In the genomic region with DNA sequence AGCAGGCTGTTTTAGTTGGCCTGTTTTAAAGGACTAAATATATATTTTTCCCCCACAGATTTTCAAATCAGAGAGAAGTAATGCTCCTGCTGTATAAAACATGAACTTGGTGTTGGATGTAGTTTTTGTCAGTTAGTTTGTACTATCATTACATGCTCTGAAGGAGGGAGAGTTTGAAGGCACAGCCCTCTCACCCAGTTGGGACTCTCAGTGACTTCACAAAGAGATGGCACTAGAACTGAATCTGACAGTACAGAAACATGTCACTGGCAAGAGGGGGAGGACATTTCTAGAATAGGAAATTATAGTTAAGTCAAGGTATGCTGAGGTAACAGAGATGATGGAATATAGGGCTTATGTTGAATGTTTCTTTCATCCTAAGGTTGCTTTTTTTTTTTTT, we compare ENCODE assay signal across 26 cellular contexts. TPM values are rescaled to one million over a fixed set of nuclear protein-coding genes. Genes with fewer than 3 reads are reported as not detected.
"Had no signal": no experiment of that assay in that cellular context is flagged by ENCODE, and none has a peak within 500 bp of the region (broad histone marks: within the 10 kb centered on the region; RNA-seq: fewer than 3 reads in every experiment).

No MANE protein-coding gene starts in this region.

- H3K9me3 Mint-ChIP-seq: memory B cell; nephron; stimulated activated effector memory CD8-positive, alpha-beta T cell treated with anti-CD3 and anti-CD28 coated beads, Interleukin-12 subunit alpha, Interleukin-12 subunit beta, amount 100 ng/mL, for 72 hours; type B pancreatic cell had no signal

- FAIRE-seq: kidney had no signal

- H3K4me1 ChIP-seq: prostate gland, sigmoid colon, testis, tibial artery had no signal

- H3K4me1 Mint-ChIP-seq: stimulated activated effector memory CD8-positive, alpha-beta T cell treated with anti-CD3 and anti-CD28 coated beads, Interleukin-12 subunit alpha, Interleukin-12 subunit beta, amount 100 ng/mL, for 72 hours had no signal

- H3K27ac ChIP-seq: epithelial cell of prostate, gastrocnemius medialis, prostate gland, sigmoid colon, testis, tibial artery had no signal

- H3K4me3 Mint-ChIP-seq: memory B cell; nephron; stimulated activated effector memory CD8-positive, alpha-beta T cell treated with anti-CD3 and anti-CD28 coated beads, Interleukin-12 subunit alpha, Interleukin-12 subunit beta, amount 100 ng/mL, for 72 hours; type B pancreatic cell had no signal

- H3K4me3 ChIP-seq: dorsolateral prefrontal cortex, gastrocnemius medialis, lung, prostate gland, sigmoid colon, testis, tibial artery had no signal

- H3K27me3 ChIP-seq: dorsolateral prefrontal cortex, gastrocnemius medialis, sigmoid colon, testis, tibial artery had no signal

- H3K27me3 Mint-ChIP-seq: memory B cell, type B pancreatic cell had no signal

- H3K36me3 ChIP-seq: prostate gland had no signal

- ATAC-seq: esophagus mucosa; gastrocnemius medialis; left lobe of liver; right cardiac atrium; stimulated activated effector memory CD8-positive, alpha-beta T cell treated with anti-CD3 and anti-CD28 coated beads, Interleukin-12 subunit alpha, Interleukin-12 subunit beta, amount 100 ng/mL, for 72 hours; stimulated activated naive CD8-positive, alpha-beta T cell treated with anti-CD3 and anti-CD28 coated beads, Interleukin-15, Interleukin-2, amounts not matched to agents 100 U/mL and 50 U/mL, for 24 hours had no signal

- H3K27ac Mint-ChIP-seq: memory B cell, nephron, type B pancreatic cell had no signal

- H3K9me3 ChIP-seq: gastrocnemius medialis, prostate gland, sigmoid colon, testis, tibial artery had no signal

- DNase-seq: dorsolateral prefrontal cortex; effector CD4-positive, alpha-beta T cell; foreskin fibroblast; gastrocnemius medialis; kidney; right cardiac atrium; sigmoid colon; stimulated activated CD4-positive, alpha-beta T cell treated with anti-CD3 and anti-CD28 coated beads, Interleukin-2, amount 100 ng/mL, for 24 hours; stimulated activated CD4-positive, alpha-beta T cell treated with anti-CD3 and anti-CD28 coated beads, Interleukin-4, amount 100 ng/mL, for 24 hours; stimulated activated naive CD8-positive, alpha-beta T cell treated with anti-CD3 and anti-CD28 coated beads, Interleukin-15, Interleukin-2, amounts not matched to agents 100 U/mL and 50 U/mL, for 24 hours; substantia nigra; testis; tibial artery had no signal

RNA-seq across cellular contexts. Expression of a gene that starts 21.0 kb away (rescaled TPM):
- total RNA-seq: esophagus mucosa, renal cortical epithelial cell had no signal

RNA-seq across cellular contexts. Expression of a gene that starts 28.8 kb away (rescaled TPM):
- total RNA-seq: esophagus mucosa, gastrocnemius medialis, glomerular endothelial cell, kidney, left lobe of liver, liver, mononuclear cell, prostate gland, renal cortical epithelial cell, testis had no signal
- polyA plus RNA-seq: liver had no signal
